ENCODE assay signal across 8 cellular contexts in genomic region chr6:30101423-30101938, GRCh38. TPM values are rescaled to one million over a fixed set of nuclear protein-coding genes. Genes with fewer than 3 reads are reported as not detected.
A peak's percentile ranks its signal among the peaks of the same experiment; 100 is the strongest.
DNase-seq lines count a peak whose midpoint lies in the region; ATAC-seq, FAIRE-seq and TF ChIP-seq lines count a peak whose summit lies in the region.

No MANE protein-coding gene starts in this region.

- no peak for TF ChIP-seq CTCF in ascending aorta (IDR thresholded peaks at IDR 0.05)
- no peak for TF ChIP-seq CTCF in keratinocyte (optimal IDR thresholded peaks at IDR 0.05 in 1 of 3, IDR thresholded peaks at IDR 0.05 in 1 of 3, conservative IDR thresholded peaks at IDR 0.05 in 1 of 3; ENCODE audit: extremely low read depth in 1 of 3, insufficient read depth in 2 of 3, low read length in 3 of 3)
- no peak for TF ChIP-seq CTCF in thyroid gland (IDR thresholded peaks at IDR 0.05)

- no peaks in the 10 kb centered on the region for H3K9me3 ChIP-seq in ascending aorta
- no peaks in the 10 kb centered on the region for H3K9me3 ChIP-seq in keratinocyte (ENCODE audit: control insufficient read depth, low read depth, low read length)
- no peaks in the 10 kb centered on the region for H3K9me3 ChIP-seq in thyroid gland

- no peaks in the 10 kb centered on the region for H3K9me3 Mint-ChIP-seq in stimulated activated naive CD8-positive, alpha-beta T cell treated with anti-CD3 and anti-CD28 coated beads, Interleukin-15, amount 100 ng/mL, for 72 hours

- H3K4me1 Mint-ChIP-seq in stimulated activated naive CD8-positive, alpha-beta T cell treated with anti-CD3 and anti-CD28 coated beads, Interleukin-15, amount 100 ng/mL, for 72 hours: peaks cover 57% of the 10 kb centered on the region

- no peaks in the 10 kb centered on the region for H3K79me2 ChIP-seq in keratinocyte (ENCODE audit: control insufficient read depth, insufficient read depth, low read length)

- intact Hi-C loops in ascending aorta (cut with DNase I) (no loop called here), thyroid gland (cut with DNase I) (no loop called here)

- H3K27ac ChIP-seq in ascending aorta (no peak overlapping the region), keratinocyte (ENCODE audit: control insufficient read depth, insufficient read depth, low read length) (peak overlapping the region; percentile 66), thyroid gland (peak overlapping the region in 1 of 3 donors; percentile 65)

- H3K27me3 ChIP-seq in ascending aorta: peaks cover 16% of the 10 kb centered on the region
- H3K27me3 ChIP-seq in keratinocyte (ENCODE audit: control insufficient read depth, extremely low read depth, insufficient read depth, low read length): no peaks in the 10 kb centered on the region
- H3K27me3 ChIP-seq in thyroid gland: no peaks in the 10 kb centered on the region

- FAIRE-seq in keratinocyte (lab: Jason Lieb, UNC) (no peak), GM12892 (lab: Jason Lieb, UNC) (no peak)

- peak overlapping the region; percentile 71 to 78 for H3K4me3 Mint-ChIP-seq in stimulated activated naive CD8-positive, alpha-beta T cell treated with anti-CD3 and anti-CD28 coated beads, Interleukin-15, amount 100 ng/mL, for 72 hours

- peaks cover 7 to 18% of the 10 kb centered on the region in 2 donors for H3K4me1 ChIP-seq in ascending aorta
- peaks cover 34% of the 10 kb centered on the region for H3K4me1 ChIP-seq in keratinocyte (ENCODE audit: control insufficient read depth, extremely low read depth, insufficient read depth, low read length)
- peaks cover 14 to 29% of the 10 kb centered on the region in 2 donors for H3K4me1 ChIP-seq in thyroid gland

- H4K20me1 ChIP-seq in keratinocyte (ENCODE audit: control insufficient read depth, extremely low read depth, insufficient read depth, low read length): no peaks in the 10 kb centered on the region

- peaks cover 83% of the 10 kb centered on the region for H3K27me3 Mint-ChIP-seq in stimulated activated naive CD8-positive, alpha-beta T cell treated with anti-CD3 and anti-CD28 coated beads, Interleukin-15, amount 100 ng/mL, for 72 hours

- H3K36me3 ChIP-seq in ascending aorta (no peaks in the 10 kb centered on the region), keratinocyte (ENCODE audit: control insufficient read depth in 2 of 2, extremely low read depth in 1 of 2, insufficient read depth in 2 of 2, low read length in 2 of 2) (no peaks in the 10 kb centered on the region), thyroid gland (no peaks in the 10 kb centered on the region)

- no peaks in the 10 kb centered on the region for H3K9me1 ChIP-seq in keratinocyte (ENCODE audit: control insufficient read depth, extremely low read depth, insufficient read depth, low read length)

- H3K9ac ChIP-seq in keratinocyte (ENCODE audit: control insufficient read depth, extremely low read depth, insufficient read depth, low read length): peak overlapping the region; percentile 73

- H3K27ac Mint-ChIP-seq in stimulated activated naive CD8-positive, alpha-beta T cell treated with anti-CD3 and anti-CD28 coated beads, Interleukin-15, amount 100 ng/mL, for 72 hours: peak overlapping the region in 1 of 2 donors; percentile 37

- peak; percentile 19 for ATAC-seq in stimulated activated naive CD8-positive, alpha-beta T cell treated with anti-CD3 and anti-CD28 coated beads, Interleukin-15, amount 100 ng/mL, for 72 hours

- DNase-seq in stimulated activated CD4-positive, alpha-beta T cell treated with anti-CD3 and anti-CD28 coated beads, Interleukin-15, amount 100 ng/mL, for 24 hours: peak; percentile 14
- DNase-seq in stimulated activated CD4-positive, alpha-beta T cell treated with anti-CD3 and anti-CD28 coated beads, Interleukin-4, amount 100 ng/mL, for 4 hours: no peak
- DNase-seq in ascending aorta (ENCODE audit: low spot score in 2 of 2) (no peak), keratinocyte (ENCODE audit: low read depth, low spot score) (no peak), NCI-H1092 treated with DMSO at 0.1 percent for 48 hours (lab: John Stamatoyannopoulos, UW) (no peak), GM12892 (ENCODE audit: insufficient read length) (no peak), thyroid gland (no peak)
- DNase-seq in stimulated activated naive CD8-positive, alpha-beta T cell treated with anti-CD3 and anti-CD28 coated beads, Interleukin-15, amount 100 ng/mL, for 72 hours: peak in 1 of 2 donors; percentile 9

- peak overlapping the region; percentile 99 for H3K4me2 ChIP-seq in keratinocyte (ENCODE audit: control insufficient read depth, extremely low read depth, insufficient read depth, low read depth, low read length)

- dilution Hi-C loops in keratinocyte (cut with MboI; ENCODE audit: extremely low pct_ligation_motif_present, low sequenced_read_pairs): no loop called here

- H2AFZ ChIP-seq in keratinocyte (ENCODE audit: control insufficient read depth, low read length): peak overlapping the region; percentile 82

- H3K4me3 ChIP-seq in ascending aorta: peak overlapping the region; percentile 49 to 58
- peak overlapping the region; percentile 39 to 80 (median 50) for H3K4me3 ChIP-seq in keratinocyte (ENCODE audit: control insufficient read depth in 2 of 3, extremely low read depth in 1 of 3, insufficient read depth in 2 of 3, low read depth in 1 of 3, low read length in 3 of 3)
- peak overlapping the region in 1 of 3 donors; percentile 19 for H3K4me3 ChIP-seq in thyroid gland (replicated peaks in 1 of 3)

- TF ChIP-seq POLR2A in GM12892 (IDR thresholded peaks at IDR 0.05; ENCODE audit: low read depth, low read length) (no peak), thyroid gland (IDR thresholded peaks at IDR 0.05) (no peak)

- WGBS in thyroid gland, 2 donors: 4 to 6% methylated on average over 13 of the region's 13 CpGs

RNA-seq across cellular contexts. Expression of gene TRIM31, which starts 11.4 kb away (rescaled TPM):
- total RNA-seq in ascending aorta: not detected
- polyA plus RNA-seq in keratinocyte: 0.06 TPM in 1 of 3 replicates, not detected in the others
- polyA plus RNA-seq in keratinocyte (2011; ENCODE audit: low read depth): not detected
- 0.05 TPM in 2 replicates for polyA plus RNA-seq in keratinocyte (2011; cell fraction: cytosol; rRNA removed)
- polyA plus RNA-seq in keratinocyte (2011; cell fraction: nucleus; rRNA removed): 0.08 TPM in 1 of 2 replicates, not detected in the other
- 0.18 and 2.5 TPM in 2 replicates for polyA plus RNA-seq in keratinocyte (2012; ENCODE audit: low replicate concordance)
- not detected in 3 replicates for polyA minus RNA-seq in keratinocyte
- polyA minus RNA-seq in keratinocyte (2011; cell fraction: cytosol; rRNA and poly(A)+ RNA removed): not detected
- not detected in 2 replicates for polyA minus RNA-seq in keratinocyte (2011; cell fraction: nucleus; rRNA and poly(A)+ RNA removed)
- polyA plus RNA-seq in GM12892 (2012; ENCODE audit: missing spikeins): not detected
- total RNA-seq in thyroid gland: not detected

RNA-seq across cellular contexts. Expression of gene RNF39, which starts 25.9 kb away (rescaled TPM):
- total RNA-seq in ascending aorta (not detected), thyroid gland (not detected)
- 2.8 to 4.4 TPM (median 4.2 TPM) in 3 replicates for polyA plus RNA-seq in keratinocyte
- polyA plus RNA-seq in keratinocyte (2011; ENCODE audit: low read depth): 18.5 TPM
- 2.7 and 3.5 TPM in 2 replicates for polyA plus RNA-seq in keratinocyte (2011; cell fraction: cytosol; rRNA removed)
- polyA plus RNA-seq in keratinocyte (2011; cell fraction: nucleus; rRNA removed): 5.8 and 5.9 TPM in 2 replicates
- 2.6 and 132 TPM in 2 replicates for polyA plus RNA-seq in keratinocyte (2012; ENCODE audit: low replicate concordance)
- polyA minus RNA-seq in keratinocyte: 0.93 to 2.5 TPM (median 1.8 TPM) in 3 replicates
- polyA minus RNA-seq in keratinocyte (2011; cell fraction: cytosol; rRNA and poly(A)+ RNA removed): 4.2 TPM
- 1.8 and 3.2 TPM in 2 replicates for polyA minus RNA-seq in keratinocyte (2011; cell fraction: nucleus; rRNA and poly(A)+ RNA removed)
- polyA plus RNA-seq in GM12892 (2012; ENCODE audit: missing spikeins): 0.34 TPM

RNA-seq across cellular contexts. Expression of gene TRIM40, which starts 34.5 kb away (rescaled TPM):
- total RNA-seq in ascending aorta (not detected), thyroid gland (not detected)
- polyA plus RNA-seq in keratinocyte: not detected in 3 replicates
- not detected for polyA plus RNA-seq in keratinocyte (2011; ENCODE audit: low read depth)
- polyA plus RNA-seq in keratinocyte (2011; cell fraction: cytosol; rRNA removed): not detected in 2 replicates
- not detected in 2 replicates for polyA plus RNA-seq in keratinocyte (2011; cell fraction: nucleus; rRNA removed)
- not detected in 2 replicates for polyA plus RNA-seq in keratinocyte (2012; ENCODE audit: low replicate concordance)
- polyA minus RNA-seq in keratinocyte: not detected in 3 replicates
- polyA minus RNA-seq in keratinocyte (2011; cell fraction: cytosol; rRNA and poly(A)+ RNA removed): not detected
- polyA minus RNA-seq in keratinocyte (2011; cell fraction: nucleus; rRNA and poly(A)+ RNA removed): not detected in 2 replicates
- polyA plus RNA-seq in GM12892 (2012; ENCODE audit: missing spikeins): not detected

RNA-seq across cellular contexts. Expression of gene PPP1R11, which starts 34.5 kb away (rescaled TPM):
- 7.1 TPM for total RNA-seq in ascending aorta
- polyA plus RNA-seq in keratinocyte: 51.5 to 58.0 TPM (median 54.9 TPM) in 3 replicates
- 16.2 TPM for polyA plus RNA-seq in keratinocyte (2011; ENCODE audit: low read depth)
- polyA plus RNA-seq in keratinocyte (2011; cell fraction: cytosol; rRNA removed): 49.3 and 77.1 TPM in 2 replicates
- 30.4 and 30.8 TPM in 2 replicates for polyA plus RNA-seq in keratinocyte (2011; cell fraction: nucleus; rRNA removed)
- polyA plus RNA-seq in keratinocyte (2012; ENCODE audit: low replicate concordance): 36.9 and 42.5 TPM in 2 replicates
- 30.0 to 39.5 TPM (median 37.5 TPM) in 3 replicates for polyA minus RNA-seq in keratinocyte
- 26.7 TPM for polyA minus RNA-seq in keratinocyte (2011; cell fraction: cytosol; rRNA and poly(A)+ RNA removed)
- polyA minus RNA-seq in keratinocyte (2011; cell fraction: nucleus; rRNA and poly(A)+ RNA removed): 4.2 and 9.7 TPM in 2 replicates
- polyA plus RNA-seq in GM12892 (2012; ENCODE audit: missing spikeins): 25.4 TPM
- total RNA-seq in thyroid gland: 10 to 100 TPM; 41.3 to 64.1 (median 50.7) TPM

RNA-seq across cellular contexts. Expression of gene POLR1H, which starts 40.4 kb away (rescaled TPM):
- total RNA-seq in ascending aorta (36.9 TPM), thyroid gland (10 to 100 TPM in 2 of 4 donors, 1 to 10 TPM in 2; 9.3 to 26.5 (median 12.2) TPM)
- 27.9 to 28.8 TPM (median 28.7 TPM) in 3 replicates for polyA plus RNA-seq in keratinocyte
- polyA plus RNA-seq in keratinocyte (2011; ENCODE audit: low read depth): 13.7 TPM
- 20.3 and 21.4 TPM in 2 replicates for polyA plus RNA-seq in keratinocyte (2011; cell fraction: cytosol; rRNA removed)
- polyA plus RNA-seq in keratinocyte (2011; cell fraction: nucleus; rRNA removed): 18.0 and 19.3 TPM in 2 replicates
- 28.2 and 36.9 TPM in 2 replicates for polyA plus RNA-seq in keratinocyte (2012; ENCODE audit: low replicate concordance)
- 12.7 to 21.2 TPM (median 15.1 TPM) in 3 replicates for polyA minus RNA-seq in keratinocyte
- 8.4 TPM for polyA minus RNA-seq in keratinocyte (2011; cell fraction: cytosol; rRNA and poly(A)+ RNA removed)
- polyA minus RNA-seq in keratinocyte (2011; cell fraction: nucleus; rRNA and poly(A)+ RNA removed): 2.8 and 3.4 TPM in 2 replicates
- 53.2 TPM for polyA plus RNA-seq in GM12892 (2012; ENCODE audit: missing spikeins)
